In genomic region chr5:60395712-60396329, GRCh38 we compare ENCODE assay signal across 2 cellular contexts.
TF ChIP-seq lines count a peak whose summit lies in the region.

No MANE protein-coding gene starts in this region.

TF ChIP-seq in SK-N-SH, 30 proteins besides CTCF, POLR2A, EP300 and RAD21:
- TF ChIP-seq, protein P1, sequence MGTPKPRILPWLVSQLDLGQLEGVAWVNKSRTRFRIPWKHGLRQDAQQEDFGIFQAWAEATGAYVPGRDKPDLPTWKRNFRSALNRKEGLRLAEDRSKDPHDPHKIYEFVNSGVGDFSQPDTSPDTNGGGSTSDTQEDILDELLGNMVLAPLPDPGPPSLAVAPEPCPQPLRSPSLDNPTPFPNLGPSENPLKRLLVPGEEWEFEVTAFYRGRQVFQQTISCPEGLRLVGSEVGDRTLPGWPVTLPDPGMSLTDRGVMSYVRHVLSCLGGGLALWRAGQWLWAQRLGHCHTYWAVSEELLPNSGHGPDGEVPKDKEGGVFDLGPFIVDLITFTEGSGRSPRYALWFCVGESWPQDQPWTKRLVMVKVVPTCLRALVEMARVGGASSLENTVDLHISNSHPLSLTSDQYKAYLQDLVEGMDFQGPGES (IDR thresholded peaks at IDR 0.05; ENCODE audit: low read depth, low read length): no peak
- TF ChIP-seq MEF2A (IDR thresholded peaks at IDR 0.05; ENCODE audit: borderline replicate concordance, low read depth): no peak
- TF ChIP-seq FOSL2 (IDR thresholded peaks at IDR 0.05; ENCODE audit: borderline replicate concordance, low read depth): no peak
- no peak for TF ChIP-seq CHD2 (IDR thresholded peaks at IDR 0.05; ENCODE audit: low read length, partially characterized antibody)
- no peak for TF ChIP-seq SIN3A (IDR thresholded peaks at IDR 0.05; ENCODE audit: borderline replicate concordance, low read depth, low read length)
- TF ChIP-seq GABPA (IDR thresholded peaks at IDR 0.05; ENCODE audit: low read depth): no peak
- no peak for TF ChIP-seq RCOR1 (IDR thresholded peaks at IDR 0.05; ENCODE audit: low read length)
- TF ChIP-seq, protein P2, sequence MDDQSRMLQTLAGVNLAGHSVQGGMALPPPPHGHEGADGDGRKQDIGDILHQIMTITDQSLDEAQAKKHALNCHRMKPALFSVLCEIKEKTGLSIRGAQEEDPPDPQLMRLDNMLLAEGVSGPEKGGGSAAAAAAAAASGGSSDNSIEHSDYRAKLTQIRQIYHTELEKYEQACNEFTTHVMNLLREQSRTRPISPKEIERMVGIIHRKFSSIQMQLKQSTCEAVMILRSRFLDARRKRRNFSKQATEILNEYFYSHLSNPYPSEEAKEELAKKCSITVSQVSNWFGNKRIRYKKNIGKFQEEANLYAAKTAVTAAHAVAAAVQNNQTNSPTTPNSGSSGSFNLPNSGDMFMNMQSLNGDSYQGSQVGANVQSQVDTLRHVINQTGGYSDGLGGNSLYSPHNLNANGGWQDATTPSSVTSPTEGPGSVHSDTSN (IDR thresholded peaks at IDR 0.05): no peak
- no peak for TF ChIP-seq FOXJ3 (CRISPR knock-in tag; IDR thresholded peaks at IDR 0.05)
- TF ChIP-seq, protein P3, sequence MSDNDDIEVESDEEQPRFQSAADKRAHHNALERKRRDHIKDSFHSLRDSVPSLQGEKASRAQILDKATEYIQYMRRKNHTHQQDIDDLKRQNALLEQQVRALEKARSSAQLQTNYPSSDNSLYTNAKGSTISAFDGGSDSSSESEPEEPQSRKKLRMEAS (IDR thresholded peaks at IDR 0.05; ENCODE audit: low read depth): no peak
- no peak for TF ChIP-seq REST (IDR thresholded peaks at IDR 0.05; ENCODE audit: low read depth, low read length)
- TF ChIP-seq TCF12 (IDR thresholded peaks at IDR 0.05): no peak

TF ChIP-seq in SK-N-SH treated with all-trans-retinoic acid at 6 μM for 48 hours, 23 proteins besides CTCF, POLR2A, EP300 and RAD21:
- no peak for TF ChIP-seq SNAI2 (CRISPR knock-in tag; IDR thresholded peaks at IDR 0.05)
- TF ChIP-seq PATZ1 (CRISPR knock-in tag; IDR thresholded peaks at IDR 0.05; ENCODE audit: borderline replicate concordance): no peak
- TF ChIP-seq ZNF70 (CRISPR knock-in tag; IDR thresholded peaks at IDR 0.05): no peak
- TF ChIP-seq TOX (CRISPR knock-in tag; IDR thresholded peaks at IDR 0.05; ENCODE audit: borderline replicate concordance): no peak
- TF ChIP-seq, protein P4, sequence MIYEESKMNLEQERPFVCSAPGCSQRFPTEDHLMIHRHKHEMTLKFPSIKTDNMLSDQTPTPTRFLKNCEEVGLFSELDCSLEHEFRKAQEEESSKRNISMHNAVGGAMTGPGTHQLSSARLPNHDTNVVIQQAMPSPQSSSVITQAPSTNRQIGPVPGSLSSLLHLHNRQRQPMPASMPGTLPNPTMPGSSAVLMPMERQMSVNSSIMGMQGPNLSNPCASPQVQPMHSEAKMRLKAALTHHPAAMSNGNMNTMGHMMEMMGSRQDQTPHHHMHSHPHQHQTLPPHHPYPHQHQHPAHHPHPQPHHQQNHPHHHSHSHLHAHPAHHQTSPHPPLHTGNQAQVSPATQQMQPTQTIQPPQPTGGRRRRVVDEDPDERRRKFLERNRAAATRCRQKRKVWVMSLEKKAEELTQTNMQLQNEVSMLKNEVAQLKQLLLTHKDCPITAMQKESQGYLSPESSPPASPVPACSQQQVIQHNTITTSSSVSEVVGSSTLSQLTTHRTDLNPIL (CRISPR knock-in tag; IDR thresholded peaks at IDR 0.05; ENCODE audit: low read depth): no peak
